In the genomic region with DNA sequence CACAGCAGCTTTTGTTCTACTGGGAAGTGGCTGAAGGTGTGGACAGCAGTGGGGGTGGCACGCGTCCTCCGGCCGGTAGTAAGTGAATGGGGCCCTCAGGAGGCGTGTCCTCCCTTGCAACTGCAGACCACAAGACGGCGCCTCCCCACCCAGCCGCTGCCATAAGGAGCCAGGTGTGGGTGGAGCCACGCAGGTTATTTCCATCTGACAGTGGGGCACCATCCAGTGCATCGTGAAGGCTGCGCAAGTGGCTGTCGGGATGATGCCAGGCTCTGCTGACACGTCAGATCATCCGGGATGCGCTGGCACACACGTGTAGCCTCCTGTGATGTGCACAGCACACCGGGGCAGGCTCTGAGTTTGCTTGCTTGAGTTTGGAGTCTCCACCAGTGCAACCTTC, we compare ENCODE assay signal across 1 cellular context.
TF ChIP-seq lines count a peak whose summit lies in the region.

No MANE protein-coding gene starts in this region.

TF ChIP-seq in K562, 482 proteins besides CTCF, POLR2A, EP300 and RAD21 (continued from another document):
- TF ChIP-seq HBP1 (CRISPR knock-in tag; IDR thresholded peaks at IDR 0.05) (no peak), CEBPZ (IDR thresholded peaks at IDR 0.05; ENCODE audit: borderline replicate concordance, low read depth, low read length) (no peak), U2AF2 (optimal IDR thresholded peaks at IDR 0.05; ENCODE audit: low read depth, low read length) (no peak), NR1H2 (CRISPR knock-in tag; IDR thresholded peaks at IDR 0.05) (no peak), HEY1 (CRISPR knock-in tag; IDR thresholded peaks at IDR 0.05; ENCODE audit: borderline replicate concordance) (no peak), ZNF282 (CRISPR knock-in tag; IDR thresholded peaks at IDR 0.05) (no peak), ZNF143 (CRISPR knock-in tag; IDR thresholded peaks at IDR 0.05) (no peak), CBX5 (IDR thresholded peaks at IDR 0.05; ENCODE audit: borderline replicate concordance, low read depth) (no peak), ZNF583 (CRISPR knock-in tag; IDR thresholded peaks at IDR 0.05) (no peak), RB1 (IDR thresholded peaks at IDR 0.05; ENCODE audit: low read depth) (no peak), ETV5 (CRISPR knock-in tag; IDR thresholded peaks at IDR 0.05; ENCODE audit: low read depth) (no peak), CBX8 (IDR thresholded peaks at IDR 0.05; ENCODE audit: borderline replicate concordance, extremely low read depth, low read depth, low read length, poor library complexity, severe bottlenecking) (no peak), FIP1L1 (IDR thresholded peaks at IDR 0.05; ENCODE audit: low read depth, low read length, poor library complexity, severe bottlenecking) (no peak)
- TF ChIP-seq, protein P1, sequence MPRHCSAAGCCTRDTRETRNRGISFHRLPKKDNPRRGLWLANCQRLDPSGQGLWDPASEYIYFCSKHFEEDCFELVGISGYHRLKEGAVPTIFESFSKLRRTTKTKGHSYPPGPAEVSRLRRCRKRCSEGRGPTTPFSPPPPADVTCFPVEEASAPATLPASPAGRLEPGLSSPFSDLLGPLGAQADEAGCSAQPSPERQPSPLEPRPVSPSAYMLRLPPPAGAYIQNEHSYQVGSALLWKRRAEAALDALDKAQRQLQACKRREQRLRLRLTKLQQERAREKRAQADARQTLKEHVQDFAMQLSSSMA (CRISPR knock-in tag; IDR thresholded peaks at IDR 0.05), result no peak
